ENCODE assay signal across 21 cellular contexts in the genomic region with DNA sequence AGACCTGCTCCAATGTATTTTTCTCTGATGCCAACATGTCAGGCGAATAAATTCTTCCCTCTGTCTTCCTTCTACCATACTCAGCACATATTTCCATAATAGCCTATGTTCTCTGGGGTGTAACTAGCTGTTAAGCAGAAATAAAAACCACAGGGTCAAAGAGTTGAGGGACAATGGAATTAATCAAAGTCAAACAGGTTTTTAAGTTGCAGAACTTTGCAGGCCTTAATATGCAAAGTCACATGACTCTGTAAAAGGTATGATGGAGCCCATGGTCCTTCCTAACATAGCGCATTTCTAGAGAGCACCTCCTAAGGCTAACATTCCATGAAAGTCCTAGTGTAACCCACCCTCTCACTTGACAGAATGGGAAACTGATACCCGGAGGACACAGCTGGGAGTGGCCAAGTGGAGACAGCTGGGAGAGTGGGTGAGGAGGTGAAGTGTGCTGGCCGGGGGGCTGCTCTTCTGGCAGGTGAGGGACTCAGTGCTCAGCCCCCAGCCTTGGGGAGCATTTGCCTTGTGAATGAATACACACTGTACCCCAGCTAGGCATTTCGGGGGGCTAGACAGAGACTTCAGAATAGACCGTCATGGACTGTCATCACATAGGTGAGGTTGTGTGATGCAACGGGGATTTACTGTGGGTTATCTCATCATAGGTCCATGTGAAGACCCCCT. TPM values are rescaled to one million over a fixed set of nuclear protein-coding genes. Genes with fewer than 3 reads are reported as not detected.
"Had no signal": no experiment of that assay in that cellular context is flagged by ENCODE, and none has a peak within 500 bp of the region (broad histone marks: within the 10 kb centered on the region; RNA-seq: fewer than 3 reads in every experiment).

No MANE protein-coding gene starts in this region.

- DNase-seq: activated CD4-positive, alpha-beta T cell treated with anti-CD3 and anti-CD28 coated beads, Interleukin-2, amount 50 U/mL, for 4 hours; activated T-cell treated with anti-CD3 and anti-CD28 coated beads for 4 hours; body of pancreas; caudate nucleus; erythroblast; foreskin melanocyte; glutamatergic neuron; hypothalamus; kidney; midbrain; stomach; testis had no signal

- H3K27ac Mint-ChIP-seq: activated naive CD4-positive, alpha-beta T cell treated with anti-CD3 and anti-CD28 coated beads for 36 hours had no signal

- H3K27ac ChIP-seq: body of pancreas, left lung, pancreas, stomach, testis, VCaP had no signal

- H3K27me3 ChIP-seq: testis had no signal

- H3K4me3 Mint-ChIP-seq: activated naive CD4-positive, alpha-beta T cell treated with anti-CD3 and anti-CD28 coated beads for 36 hours; activated T-helper 1 cell treated with anti-CD3 and anti-CD28 coated beads, Interleukin-12 subunit alpha, Interleukin-12 subunit beta, Interleukin-2, Interleukin-4 antibody, amounts not matched to agents 30 ng/mL and 10 ng/mL and 1 ng/mL, durations not matched to agents 14 hours and 24 hours and 36 hours; stimulated activated effector memory CD8-positive, alpha-beta T cell treated with anti-CD3 and anti-CD28 coated beads, Interleukin-12 subunit alpha, Interleukin-12 subunit beta, amount 100 ng/mL, for 72 hours had no signal

- H3K4me1 ChIP-seq: body of pancreas, left lung, pancreas, stomach, testis had no signal

- H3K9me3 ChIP-seq: body of pancreas, pancreas, testis had no signal

- H3K36me3 ChIP-seq: left lung, pancreas, stomach had no signal

- H3K4me3 ChIP-seq: body of pancreas, left lung, pancreas, stomach, testis had no signal

- H3K36me3 Mint-ChIP-seq: stimulated activated effector memory CD8-positive, alpha-beta T cell treated with anti-CD3 and anti-CD28 coated beads, Interleukin-12 subunit alpha, Interleukin-12 subunit beta, amount 100 ng/mL, for 72 hours had no signal

- ATAC-seq: body of pancreas, left lung, pancreas, sciatic nerve had no signal

RNA-seq across cellular contexts. Expression of a gene that starts 8.4 kb away (rescaled TPM):
- total RNA-seq: activated CD8-positive, alpha-beta memory T cell treated with anti-CD3 and anti-CD28 coated beads for 36 hours; activated T-helper 1 cell treated with anti-CD3 and anti-CD28 coated beads, Interleukin-12 subunit alpha, Interleukin-12 subunit beta, Interleukin-2, Interleukin-4 antibody, amounts not matched to agents 30 ng/mL and 10 ng/mL and 1 ng/mL, durations not matched to agents 14 hours and 24 hours and 36 hours; pulmonary artery endothelial cell had no signal
